ENCODE assay signal across 9 cellular contexts in genomic region chr13:26628706-26629105, GRCh38.
A peak's percentile ranks its signal among the peaks of the same experiment; 100 is the strongest.
DNase-seq lines count a peak whose midpoint lies in the region; ATAC-seq, FAIRE-seq and TF ChIP-seq lines count a peak whose summit lies in the region.
"Had no signal": no experiment of that assay in that cellular context is flagged by ENCODE, and none has a peak within 500 bp of the region (broad histone marks: within the 10 kb centered on the region; RNA-seq: fewer than 3 reads in every experiment).

No MANE protein-coding gene starts in this region.

- no peaks in the 10 kb centered on the region for H3K4me1 ChIP-seq in DND-41 (ENCODE audit: insufficient read depth, low read length)
- no peaks in the 10 kb centered on the region for H3K4me1 ChIP-seq in astrocyte (ENCODE audit: insufficient read depth, low read length)
- H3K4me1 ChIP-seq in HepG2 (ENCODE audit: insufficient read depth, low read length), result no peaks in the 10 kb centered on the region

- TF ChIP-seq POLR2A in HepG2 (IDR thresholded peaks at IDR 0.05; ENCODE audit: insufficient read depth in 1 of 2, low read depth in 2 of 2, low read length in 2 of 2), result no peak

- no peak for TF ChIP-seq EP300 in HepG2 (IDR thresholded peaks at IDR 0.05; ENCODE audit: low read depth in 2 of 2, low read length in 2 of 2)
- no peak for TF ChIP-seq EP300 in HepG2 (CRISPR knock-in tag; IDR thresholded peaks at IDR 0.05; ENCODE audit: borderline replicate concordance)

- H3K36me3 ChIP-seq in DND-41 (ENCODE audit: insufficient read depth, low read length) (no peaks in the 10 kb centered on the region), astrocyte (ENCODE audit: insufficient read depth, low read length) (no peaks in the 10 kb centered on the region), HepG2 (replicated peaks in 1 of 2; ENCODE audit: control insufficient read depth in 1 of 2, insufficient read depth in 2 of 2, low read length in 2 of 2) (no peaks in the 10 kb centered on the region; a peak in 1 of 5 replicates)

- WGBS in HepG2 (ENCODE audit: low lambda C conversion rate), result 68% methylated on average over 6 of the region's 8 CpGs

- H3K27me3 ChIP-seq in DND-41 (ENCODE audit: insufficient read depth, low read length, poor library complexity) (peaks cover 8% of the 10 kb centered on the region), astrocyte (ENCODE audit: insufficient read depth, low read length) (no peaks in the 10 kb centered on the region), HepG2 (ENCODE audit: control insufficient read depth in 1 of 2, insufficient read depth in 2 of 2, low read length in 2 of 2) (no peaks in the 10 kb centered on the region)

- H3K27ac ChIP-seq in DND-41 (ENCODE audit: low read length), result no peak overlapping the region
- H3K27ac ChIP-seq in astrocyte (ENCODE audit: low read depth, low read length), result no peak overlapping the region
- no peak overlapping the region for H3K27ac ChIP-seq in HepG2 (ENCODE audit: extremely low read length, insufficient read depth, low read length)

- H3K9me3 ChIP-seq in DND-41 (ENCODE audit: insufficient read depth, low read length, severe bottlenecking) (peaks cover 8% of the 10 kb centered on the region), astrocyte (ENCODE audit: insufficient read depth, low read depth, low read length) (peaks cover 3% of the 10 kb centered on the region), HepG2 (ENCODE audit: low read length) (peaks cover 10% of the 10 kb centered on the region; the same call in 1 of the 2 replicates)

- H3K36me3 Mint-ChIP-seq in astrocyte (ENCODE audit: low read depth, unreplicated experiment) (peaks cover 18% of the 10 kb centered on the region), nephron progenitor cell (ENCODE audit: low read depth) (peaks cover 98% of the 10 kb centered on the region)
- H3K36me3 Mint-ChIP-seq in activated CD4-positive, alpha-beta T cell treated with anti-CD3 and anti-CD28 coated beads, Interleukin-2, amount 10 ng/mL, durations not matched to agents 7 days and 5 days (ENCODE audit: low read depth), result no peaks in the 10 kb centered on the region

- H3K27me3 Mint-ChIP-seq in astrocyte (ENCODE audit: low read depth, unreplicated experiment), result no peaks in the 10 kb centered on the region
- no peaks in the 10 kb centered on the region for H3K27me3 Mint-ChIP-seq in nephron progenitor cell (ENCODE audit: low read depth, poor library complexity)
- peaks cover 5% of the 10 kb centered on the region for H3K27me3 Mint-ChIP-seq in activated CD4-positive, alpha-beta T cell treated with anti-CD3 and anti-CD28 coated beads, Interleukin-2, amount 10 ng/mL, durations not matched to agents 7 days and 5 days

- peaks cover 1% of the 10 kb centered on the region for H3K4me1 Mint-ChIP-seq in astrocyte (ENCODE audit: low read depth, unreplicated experiment)
- no peaks in the 10 kb centered on the region for H3K4me1 Mint-ChIP-seq in nephron progenitor cell
- H3K4me1 Mint-ChIP-seq in activated CD4-positive, alpha-beta T cell treated with anti-CD3 and anti-CD28 coated beads, Interleukin-2, amount 10 ng/mL, durations not matched to agents 7 days and 5 days, result no peaks in the 10 kb centered on the region

- TF ChIP-seq RAD21 in HepG2 (CRISPR knock-in tag; IDR thresholded peaks at IDR 0.05), result no peak

- H4K20me1 ChIP-seq in DND-41 (ENCODE audit: insufficient read depth, low read length) (no peaks in the 10 kb centered on the region), astrocyte (ENCODE audit: insufficient read depth, low read length) (peaks cover 18% of the 10 kb centered on the region), HepG2 (ENCODE audit: insufficient read depth, low read length) (no peaks in the 10 kb centered on the region)

- TF ChIP-seq CTCF in DND-41 (IDR thresholded peaks at IDR 0.05; ENCODE audit: borderline replicate concordance, extremely low read depth, low read length, poor library complexity, severe bottlenecking), result peak; percentile 42
- TF ChIP-seq CTCF in astrocyte (IDR thresholded peaks at IDR 0.05; ENCODE audit: insufficient read depth, low read depth, low read length), result peak; percentile 4
- peak; percentile 36 for TF ChIP-seq CTCF in HepG2 (CRISPR knock-in tag; IDR thresholded peaks at IDR 0.05)
- no peak for TF ChIP-seq CTCF in nephron progenitor cell (IDR thresholded peaks at IDR 0.05)

- H3K4me3 Mint-ChIP-seq in astrocyte (ENCODE audit: unreplicated experiment), result no peak overlapping the region
- no peak overlapping the region for H3K4me3 Mint-ChIP-seq in nephron progenitor cell
- H3K4me3 Mint-ChIP-seq in activated CD4-positive, alpha-beta T cell treated with anti-CD3 and anti-CD28 coated beads, Interleukin-2, amount 10 ng/mL, durations not matched to agents 7 days and 5 days, result no peak overlapping the region

- no peak overlapping the region for H2AFZ ChIP-seq in DND-41 (ENCODE audit: low read depth, low read length)
- no peak overlapping the region for H2AFZ ChIP-seq in astrocyte (ENCODE audit: low read depth, low read length)
- H2AFZ ChIP-seq in HepG2 (ENCODE audit: low read length), result no peak overlapping the region

- no TSS peak for BruUV-seq in HepG2 (replicated peaks; lab: Mats Ljungman, UMichigan)

- FAIRE-seq in HTR-8/SVneo (lab: Jason Lieb, UNC) (no peak), astrocyte (lab: Jason Lieb, UNC) (no peak), HepG2 (lab: Jason Lieb, UNC) (no peak)

- POLR2A ChIA-PET in HepG2 (lab: Yijun Ruan, JAX), result no interaction called here
- POLR2A ChIA-PET in activated CD4-positive, alpha-beta T cell treated with anti-CD3 and anti-CD28 coated beads, Interleukin-2, amount 10 ng/mL, durations not matched to agents 7 days and 5 days (lab: Charles Lee), result no interaction called here

- no peak overlapping the region for H3K27ac Mint-ChIP-seq in astrocyte (ENCODE audit: unreplicated experiment)
- no peak overlapping the region for H3K27ac Mint-ChIP-seq in nephron progenitor cell
- no peak overlapping the region for H3K27ac Mint-ChIP-seq in activated CD4-positive, alpha-beta T cell treated with anti-CD3 and anti-CD28 coated beads, Interleukin-2, amount 10 ng/mL, durations not matched to agents 7 days and 5 days

- H3K4me2 ChIP-seq in DND-41 (ENCODE audit: insufficient read depth, low read length) (no peak overlapping the region), astrocyte (ENCODE audit: low read length) (no peak overlapping the region), HepG2 (ENCODE audit: low read depth, low read length) (no peak overlapping the region)

- H3K9me3 Mint-ChIP-seq in astrocyte (ENCODE audit: unreplicated experiment), result peaks cover 23% of the 10 kb centered on the region
- peaks cover 72% of the 10 kb centered on the region for H3K9me3 Mint-ChIP-seq in nephron progenitor cell
- H3K9me3 Mint-ChIP-seq in activated CD4-positive, alpha-beta T cell treated with anti-CD3 and anti-CD28 coated beads, Interleukin-2, amount 10 ng/mL, durations not matched to agents 7 days and 5 days, result peaks cover 10% of the 10 kb centered on the region

- H3K9ac ChIP-seq in DND-41 (ENCODE audit: low read depth, low read length) (no peak overlapping the region), astrocyte (ENCODE audit: low read length) (no peak overlapping the region), HepG2 (ENCODE audit: insufficient read depth, low read depth, low read length) (no peak overlapping the region)

- DNase-seq in DND-41 (peak; percentile 7), HTR-8/SVneo (ENCODE audit: insufficient read length, low spot score) (peak; percentile 8), astrocyte (ENCODE audit: low read depth) (peak; percentile 10), HepG2 (ENCODE audit: low spot score) (peak; percentile 28), nephron progenitor cell (no peak)
- no peak for DNase-seq in activated CD4-positive, alpha-beta T cell treated with anti-CD3 and anti-CD28 coated beads, Interleukin-2, amount 10 ng/mL, durations not matched to agents 7 days and 5 days
- DNase-seq in activated CD8-positive, alpha-beta memory T cell treated with anti-CD3 and anti-CD28 coated beads for 24 hours, result no peak
- DNase-seq: NCI-H2171 treated with DMSO at 0.1 percent for 48 hours had no signal

- no peaks in the 10 kb centered on the region for H3K79me2 ChIP-seq in DND-41 (ENCODE audit: insufficient read depth, low read length)
- H3K79me2 ChIP-seq in astrocyte (ENCODE audit: insufficient read depth, low read length), result no peaks in the 10 kb centered on the region
- H3K79me2 ChIP-seq in HepG2 (ENCODE audit: insufficient read depth, low read length), result no peaks in the 10 kb centered on the region

- intact Hi-C loops in HepG2 (cut with micrococcal nuclease; ENCODE audit: unreplicated experiment), result no loop called here

- H3K4me3 ChIP-seq in DND-41 (ENCODE audit: low read depth in 1 of 2, low read length in 2 of 2) (no peak overlapping the region), astrocyte (ENCODE audit: insufficient read depth, low read depth, low read length) (no peak overlapping the region), HepG2 (replicated peaks in 1 of 3; ENCODE audit: insufficient read depth in 1 of 3, low read depth in 2 of 3, low read length in 3 of 3) (no peak overlapping the region)

- in situ Hi-C loops in HepG2 (cut with HindIII; ENCODE audit: extremely low pct_ligation_motif_present, low pct_unique_long_range_greater_than_20kb), result loop anchor here (10.0 kb wide), 1 partner anchor 444 kb away; no protein-coding TSS in a partner anchor

- CTCF ChIA-PET in HepG2 (lab: Yijun Ruan, JAX; ENCODE audit: low intra/inter-chr PET ratio, low total read pairs), result interaction anchor here (1.1 to 1.4 kb wide), 2 partner anchors 146 to 444 kb away, joined by 4 to 6 read pairs; no protein-coding TSS in a partner anchor
- CTCF ChIA-PET in activated CD4-positive, alpha-beta T cell treated with anti-CD3 and anti-CD28 coated beads, Interleukin-2, amount 10 ng/mL, durations not matched to agents 7 days and 5 days (lab: Charles Lee), result no interaction called here

- ATAC-seq in DND-41 (ENCODE audit: insufficient read depth, low read depth) (no peak; the same call in 2 of the 3 replicates), HepG2 (peak; percentile 88), GM18909 (IDR thresholded peaks at IDR 0.05; ENCODE audit: poor library complexity, unreplicated experiment) (no peak)

TF ChIP-seq in HepG2, 621 proteins besides CTCF, POLR2A, EP300 and RAD21:
- no peak for TF ChIP-seq ASH2L (IDR thresholded peaks at IDR 0.05; ENCODE audit: insufficient read length, low read depth, low read length)
- TF ChIP-seq MTF2 (CRISPR knock-in tag; IDR thresholded peaks at IDR 0.05; ENCODE audit: borderline replicate concordance), result no peak
- peak; percentile 64 for TF ChIP-seq STAG1 (CRISPR knock-in tag; IDR thresholded peaks at IDR 0.05)
- no peak for TF ChIP-seq ZNF441 (CRISPR knock-in tag; IDR thresholded peaks at IDR 0.05; ENCODE audit: borderline replicate concordance)

Comparison
In these comparisons a context has a peak if more than half of its experiments do, and no peak if none do; other contexts are left out.
1. DNase-seq: peak in DND-41 (single experiment), HTR-8/SVneo (single experiment), astrocyte (single experiment) and HepG2 (single experiment); none in nephron progenitor cell (single experiment), activated CD4-positive, alpha-beta T cell treated with anti-CD3 and anti-CD28 coated beads, Interleukin-2, amount 10 ng/mL, durations not matched to agents 7 days and 5 days (single experiment) and activated CD8-positive, alpha-beta memory T cell treated with anti-CD3 and anti-CD28 coated beads for 24 hours (single experiment).